In the genomic region with DNA sequence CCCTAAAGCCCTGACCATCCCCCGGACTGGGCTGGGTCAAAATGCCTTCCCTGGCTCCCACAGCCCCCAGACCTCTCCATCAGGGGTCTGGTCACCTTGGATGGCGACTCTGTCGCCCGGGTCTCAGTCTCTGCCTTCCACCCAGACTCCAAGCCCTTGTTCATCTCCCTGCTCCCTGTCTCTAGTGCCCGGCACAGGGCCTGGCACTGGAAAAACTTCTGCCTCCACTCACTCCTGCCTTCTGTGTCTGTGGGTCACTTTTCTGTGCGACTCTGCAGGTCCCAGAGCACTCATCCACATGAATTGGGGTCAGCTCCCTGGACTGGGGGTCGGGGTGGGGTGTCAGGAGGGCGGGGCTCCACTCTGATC, we compare ENCODE assay signal across 7 cellular contexts. TPM values are rescaled to one million over a fixed set of nuclear protein-coding genes. Genes with fewer than 3 reads are reported as not detected.
DNase-seq lines count a peak whose midpoint lies in the region; ATAC-seq lines count a peak whose summit lies in the region.

No MANE protein-coding gene starts in this region.

- peak overlapping the region; percentile 97 for H3K27ac ChIP-seq in HUES64 (ENCODE audit: low read depth, low read length)
- peak overlapping the region; percentile 88 for H3K27ac ChIP-seq in iPS-20b (ENCODE audit: low read length)

- H3K4me3 ChIP-seq in HUES64 (ENCODE audit: low read length) (peak overlapping the region; percentile 74), iPS-20b (ENCODE audit: low read length) (peak overlapping the region; percentile 90)

- no peaks in the 10 kb centered on the region for H3K9me3 Mint-ChIP-seq in activated naive CD8-positive, alpha-beta T cell (ENCODE audit: low read depth)
- H3K9me3 Mint-ChIP-seq in stimulated activated naive CD8-positive, alpha-beta T cell treated with anti-CD3 and anti-CD28 coated beads, Interleukin-15, amount 100 ng/mL, for 72 hours: no peaks in the 10 kb centered on the region

- H3K27me3 Mint-ChIP-seq in activated naive CD8-positive, alpha-beta T cell: no peaks in the 10 kb centered on the region
- H3K27me3 Mint-ChIP-seq in stimulated activated naive CD8-positive, alpha-beta T cell treated with anti-CD3 and anti-CD28 coated beads, Interleukin-15, amount 100 ng/mL, for 72 hours: no peaks in the 10 kb centered on the region

- peak overlapping the region; percentile 94 for H3K27ac Mint-ChIP-seq in activated naive CD8-positive, alpha-beta T cell
- peak overlapping the region; percentile 94 to 95 for H3K27ac Mint-ChIP-seq in stimulated activated naive CD8-positive, alpha-beta T cell treated with anti-CD3 and anti-CD28 coated beads, Interleukin-15, amount 100 ng/mL, for 72 hours

- peaks cover 37% of the 10 kb centered on the region for H3K4me1 Mint-ChIP-seq in activated naive CD8-positive, alpha-beta T cell (ENCODE audit: low read depth)
- peaks cover 51% of the 10 kb centered on the region for H3K4me1 Mint-ChIP-seq in stimulated activated naive CD8-positive, alpha-beta T cell treated with anti-CD3 and anti-CD28 coated beads, Interleukin-15, amount 100 ng/mL, for 72 hours

- 22% methylated on average over 8 of the region's 8 CpGs for WGBS in HUES64

- H3K9me3 ChIP-seq in HUES64 (ENCODE audit: insufficient read depth, low read depth, low read length): no peaks in the 10 kb centered on the region
- no peaks in the 10 kb centered on the region for H3K9me3 ChIP-seq in iPS-20b (ENCODE audit: insufficient read depth, low read depth, low read length)

- no peak for ATAC-seq in stimulated activated naive CD8-positive, alpha-beta T cell treated with anti-CD3 and anti-CD28 coated beads, Interleukin-15, amount 100 ng/mL, for 72 hours
- ATAC-seq in HG03095 (IDR thresholded peaks at IDR 0.05; ENCODE audit: unreplicated experiment): no peak
- ATAC-seq in GM18520 (IDR thresholded peaks at IDR 0.05; ENCODE audit: unreplicated experiment): no peak

- DNase-seq in stimulated activated naive CD8-positive, alpha-beta T cell treated with anti-CD3 and anti-CD28 coated beads, Interleukin-15, amount 100 ng/mL, for 72 hours: no peak
- DNase-seq in inferior parietal cortex (ENCODE audit: extremely low spot score): no peak

- H3K36me3 ChIP-seq in HUES64 (ENCODE audit: insufficient read depth, low read length): peaks cover 7% of the 10 kb centered on the region
- peaks cover 20% of the 10 kb centered on the region; the same call in 1 of the 2 replicates for H3K36me3 ChIP-seq in iPS-20b (ENCODE audit: insufficient read depth, low read depth, low read length)

- peak overlapping the region; percentile 88 for H3K4me3 Mint-ChIP-seq in activated naive CD8-positive, alpha-beta T cell
- H3K4me3 Mint-ChIP-seq in stimulated activated naive CD8-positive, alpha-beta T cell treated with anti-CD3 and anti-CD28 coated beads, Interleukin-15, amount 100 ng/mL, for 72 hours: peak overlapping the region; percentile 92 to 93

- H3K4me1 ChIP-seq in HUES64 (ENCODE audit: insufficient read depth, low read length): peaks cover 9% of the 10 kb centered on the region
- peaks cover under 1% of the 10 kb centered on the region for H3K4me1 ChIP-seq in iPS-20b (ENCODE audit: insufficient read depth, low read length)

- H3K27me3 ChIP-seq in HUES64 (ENCODE audit: insufficient read depth, low read length) (no peaks in the 10 kb centered on the region), iPS-20b (ENCODE audit: insufficient read depth, low read length) (no peaks in the 10 kb centered on the region)

- H3K9ac ChIP-seq in HUES64 (ENCODE audit: low read depth, low read length): peak overlapping the region; percentile 98
- peak overlapping the region; percentile 92 for H3K9ac ChIP-seq in iPS-20b (ENCODE audit: low read depth, low read length)

- no peaks in the 10 kb centered on the region for H3K36me3 Mint-ChIP-seq in activated naive CD8-positive, alpha-beta T cell

RNA-seq across cellular contexts. Expression of a gene that starts 1.1 kb away (rescaled TPM):
- polyA plus RNA-seq in HUES64 (2013, experiment 1 of 2): 34.4 TPM
- polyA plus RNA-seq in HUES64 (2013, experiment 2 of 2): 34.4 TPM

RNA-seq across cellular contexts. Expression of a gene that starts 21.1 kb away (rescaled TPM):
- 25.3 TPM for polyA plus RNA-seq in HUES64 (2013, experiment 1 of 2)
- polyA plus RNA-seq in HUES64 (2013, experiment 2 of 2): 27.6 TPM

RNA-seq across cellular contexts. Expression of a gene that starts 55.8 kb away (rescaled TPM):
- polyA plus RNA-seq in HUES64 (2013, experiment 1 of 2): 3.1 TPM
- 4.6 TPM for polyA plus RNA-seq in HUES64 (2013, experiment 2 of 2)
